25 cellular contexts compared by ENCODE assay signal in the genomic region with DNA sequence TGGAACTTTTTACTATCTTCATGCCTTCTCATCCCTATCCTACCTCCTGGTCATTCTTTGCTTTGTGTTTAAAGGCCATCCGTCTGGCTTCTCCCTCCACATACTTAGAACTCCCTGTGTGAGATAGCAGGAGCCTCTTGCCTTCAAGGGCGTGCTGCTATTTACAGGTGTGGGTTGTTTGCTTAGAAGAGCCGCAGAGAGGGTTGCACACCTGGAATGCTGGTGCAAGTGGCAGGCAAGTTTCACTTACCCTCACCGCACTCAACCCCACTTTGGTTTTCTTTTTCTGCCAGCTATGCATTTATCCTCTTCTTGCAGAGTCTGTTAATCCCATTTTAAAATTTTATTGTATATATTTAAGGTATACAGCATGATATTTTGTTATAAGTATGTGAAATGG.
"Had no signal": no experiment of that assay in that cellular context is flagged by ENCODE, and none has a peak within 500 bp of the region (broad histone marks: within the 10 kb centered on the region; RNA-seq: fewer than 3 reads in every experiment).

No MANE protein-coding gene starts in this region.

- H3K27ac ChIP-seq: brain microvascular endothelial cell, colonic mucosa, VCaP had no signal

- H3K4me3 ChIP-seq: colonic mucosa had no signal

- H3K9me3 ChIP-seq: colonic mucosa had no signal

- H3K9me3 Mint-ChIP-seq: activated CD4-positive, alpha-beta memory T cell treated with anti-CD3 and anti-CD28 coated beads for 36 hours; activated CD4-positive, alpha-beta T cell treated with anti-CD3 and anti-CD28 coated beads, Interleukin-2, amount 10 ng/mL, durations not matched to agents 7 days and 5 days; activated naive CD4-positive, alpha-beta T cell treated with anti-CD3 and anti-CD28 coated beads, Interleukin-2, amount 10 ng/mL, durations not matched to agents 7 days and 5 days; activated naive CD8-positive, alpha-beta T cell treated with anti-CD3 and anti-CD28 coated beads for 36 hours; activated T-helper 2 cell treated with anti-CD3 and anti-CD28 coated beads, Interferon-gamma antibody, Interleukin-2, Interleukin-4, amounts not matched to agents 10 μg/mL and 5 μg/mL and 100 μg/mL, durations not matched to agents 14 hours and 24 hours and 36 hours had no signal

- H3K36me3 ChIP-seq: colonic mucosa had no signal

- H3K27ac Mint-ChIP-seq: activated CD4-positive, alpha-beta memory T cell treated with anti-CD3 and anti-CD28 coated beads for 36 hours; activated CD4-positive, alpha-beta T cell treated with anti-CD3 and anti-CD28 coated beads, Interleukin-2, amount 10 ng/mL, durations not matched to agents 7 days and 5 days; activated naive CD4-positive, alpha-beta T cell treated with anti-CD3 and anti-CD28 coated beads, Interleukin-2, amount 10 ng/mL, durations not matched to agents 7 days and 5 days; activated naive CD8-positive, alpha-beta T cell treated with anti-CD3 and anti-CD28 coated beads for 36 hours; activated T-helper 2 cell treated with anti-CD3 and anti-CD28 coated beads, Interferon-gamma antibody, Interleukin-2, Interleukin-4, amounts not matched to agents 10 μg/mL and 5 μg/mL and 100 μg/mL, durations not matched to agents 14 hours and 24 hours and 36 hours had no signal

- DNase-seq: activated CD4-positive, alpha-beta memory T cell treated with anti-CD3 and anti-CD28 coated beads for 36 hours; activated CD4-positive, alpha-beta T cell treated with anti-CD3 and anti-CD28 coated beads, Interleukin-2, amount 10 ng/mL, durations not matched to agents 7 days and 5 days; activated CD4-positive, CD25-positive, alpha-beta regulatory T cell; activated CD8-positive, alpha-beta memory T cell treated with anti-CD3 and anti-CD28 coated beads for 24 hours; activated gamma-delta T cell treated with Interleukin-2 at 50 U/mL for 16 hours; activated naive CD4-positive, alpha-beta T cell treated with anti-CD3 and anti-CD28 coated beads, Interleukin-2, amount 10 ng/mL, durations not matched to agents 7 days and 5 days; activated naive CD8-positive, alpha-beta T cell treated with anti-CD3 and anti-CD28 coated beads for 36 hours; activated T-cell treated with anti-CD3 and anti-CD28 coated beads, Interleukin-2, amount 50 U/mL, for 48 hours; brain microvascular endothelial cell; cerebellar nuclear complex; colonic mucosa; Karpas-422; NCI-H1048; NCI-H2029 treated with DMSO at 0.1 percent for 48 hours; NCI-H2171; NCI-H2227 treated with DMSO at 0.1 percent for 48 hours; NCI-H446 treated with DMSO at 0.1 percent for 48 hours; NCI-H526 treated with DMSO at 0.1 percent for 48 hours; NCI-H82; NK-92 treated with Interleukin-12 subunit alpha and Interleukin-12 subunit beta, amount 100 ng/mL, for 24 hours; SHP77 treated with DMSO at 0.1 percent for 48 hours; T-helper 2 cell; T1000 had no signal

- H3K27me3 ChIP-seq: brain microvascular endothelial cell, colonic mucosa had no signal

- H3K4me1 ChIP-seq: colonic mucosa had no signal

- H3K27me3 Mint-ChIP-seq: activated CD4-positive, alpha-beta memory T cell treated with anti-CD3 and anti-CD28 coated beads for 36 hours; activated CD4-positive, alpha-beta T cell treated with anti-CD3 and anti-CD28 coated beads, Interleukin-2, amount 10 ng/mL, durations not matched to agents 7 days and 5 days; activated naive CD4-positive, alpha-beta T cell treated with anti-CD3 and anti-CD28 coated beads, Interleukin-2, amount 10 ng/mL, durations not matched to agents 7 days and 5 days; activated naive CD8-positive, alpha-beta T cell treated with anti-CD3 and anti-CD28 coated beads for 36 hours had no signal

- H3K4me3 Mint-ChIP-seq: activated CD4-positive, alpha-beta memory T cell treated with anti-CD3 and anti-CD28 coated beads for 36 hours; activated CD4-positive, alpha-beta T cell treated with anti-CD3 and anti-CD28 coated beads, Interleukin-2, amount 10 ng/mL, durations not matched to agents 7 days and 5 days; activated naive CD4-positive, alpha-beta T cell treated with anti-CD3 and anti-CD28 coated beads, Interleukin-2, amount 10 ng/mL, durations not matched to agents 7 days and 5 days; activated naive CD8-positive, alpha-beta T cell treated with anti-CD3 and anti-CD28 coated beads for 36 hours had no signal
